19 cellular contexts compared by ENCODE assay signal in genomic region chr7:8205572-8205971, GRCh38.
"Had no signal": no experiment of that assay in that cellular context is flagged by ENCODE, and none has a peak within 500 bp of the region (broad histone marks: within the 10 kb centered on the region; RNA-seq: fewer than 3 reads in every experiment).

No MANE protein-coding gene starts in this region.

- H3K4me1 Mint-ChIP-seq: naive B cell had no signal

- DNase-seq: activated CD4-positive, CD25-positive, alpha-beta regulatory T cell treated with anti-CD3 and anti-CD28 coated beads, Interleukin-2, amount 50 U/mL, for 72 hours; activated naive CD4-positive, alpha-beta T cell; activated naive CD8-positive, alpha-beta T cell treated with anti-CD3 and anti-CD28 coated beads, Interleukin-2, amount 50 U/mL, for 24 hours; colonic mucosa; foreskin keratinocyte; heart left ventricle; left colon; lower lobe of right lung; naive B cell; ovary; sigmoid colon; stimulated activated CD4-positive, alpha-beta T cell treated with anti-CD3 and anti-CD28 coated beads, Interleukin-12 subunit alpha, Interleukin-12 subunit beta, amount 100 ng/mL, for 4 hours; T-cell; T1000; transverse colon had no signal

- H3K9me3 ChIP-seq: colonic mucosa, heart left ventricle, lower lobe of right lung, ovary, sigmoid colon, SK-N-SH, transverse colon had no signal

- H3K36me3 ChIP-seq: colonic mucosa, lower lobe of right lung, neural progenitor cell, ovary, sigmoid colon, transverse colon had no signal

- H3K4me3 ChIP-seq: colonic mucosa, heart left ventricle, lower lobe of right lung, neural progenitor cell, ovary, sigmoid colon, transverse colon had no signal

- H3K27ac Mint-ChIP-seq: activated naive CD8-positive, alpha-beta T cell treated with anti-CD3 and anti-CD28 coated beads, Interleukin-2, amount 50 U/mL, for 24 hours; naive B cell; neural progenitor cell; stimulated activated effector memory CD8-positive, alpha-beta T cell treated with anti-CD3 and anti-CD28 coated beads, Interleukin-12 subunit alpha, Interleukin-12 subunit beta, amount 100 ng/mL, for 72 hours; T-cell had no signal

- H3K9ac ChIP-seq: neural progenitor cell, SK-N-SH had no signal

- H3K36me3 Mint-ChIP-seq: naive B cell; neural progenitor cell; stimulated activated effector memory CD8-positive, alpha-beta T cell treated with anti-CD3 and anti-CD28 coated beads, Interleukin-12 subunit alpha, Interleukin-12 subunit beta, amount 100 ng/mL, for 72 hours; T-cell had no signal

- H3K9me3 Mint-ChIP-seq: activated naive CD8-positive, alpha-beta T cell treated with anti-CD3 and anti-CD28 coated beads, Interleukin-2, amount 50 U/mL, for 24 hours; naive B cell; neural progenitor cell; stimulated activated effector memory CD8-positive, alpha-beta T cell treated with anti-CD3 and anti-CD28 coated beads, Interleukin-12 subunit alpha, Interleukin-12 subunit beta, amount 100 ng/mL, for 72 hours; T-cell had no signal

- H3K27me3 ChIP-seq: colonic mucosa, foreskin keratinocyte, heart left ventricle, neural progenitor cell, ovary, sigmoid colon, transverse colon had no signal

- H3K4me1 ChIP-seq: colonic mucosa, foreskin keratinocyte, lower lobe of right lung, transverse colon had no signal

- H3K4me3 Mint-ChIP-seq: activated naive CD8-positive, alpha-beta T cell treated with anti-CD3 and anti-CD28 coated beads, Interleukin-2, amount 50 U/mL, for 24 hours; naive B cell; neural progenitor cell; stimulated activated effector memory CD8-positive, alpha-beta T cell treated with anti-CD3 and anti-CD28 coated beads, Interleukin-12 subunit alpha, Interleukin-12 subunit beta, amount 100 ng/mL, for 72 hours; T-cell had no signal

- ATAC-seq: activated naive CD8-positive, alpha-beta T cell treated with anti-CD3 and anti-CD28 coated beads, Interleukin-2, amount 50 U/mL, for 24 hours; esophagus mucosa; foreskin keratinocyte; left colon; lower lobe of right lung; stimulated activated effector memory CD8-positive, alpha-beta T cell treated with anti-CD3 and anti-CD28 coated beads, Interleukin-12 subunit alpha, Interleukin-12 subunit beta, amount 100 ng/mL, for 72 hours; T-cell had no signal
